In the genomic region with DNA sequence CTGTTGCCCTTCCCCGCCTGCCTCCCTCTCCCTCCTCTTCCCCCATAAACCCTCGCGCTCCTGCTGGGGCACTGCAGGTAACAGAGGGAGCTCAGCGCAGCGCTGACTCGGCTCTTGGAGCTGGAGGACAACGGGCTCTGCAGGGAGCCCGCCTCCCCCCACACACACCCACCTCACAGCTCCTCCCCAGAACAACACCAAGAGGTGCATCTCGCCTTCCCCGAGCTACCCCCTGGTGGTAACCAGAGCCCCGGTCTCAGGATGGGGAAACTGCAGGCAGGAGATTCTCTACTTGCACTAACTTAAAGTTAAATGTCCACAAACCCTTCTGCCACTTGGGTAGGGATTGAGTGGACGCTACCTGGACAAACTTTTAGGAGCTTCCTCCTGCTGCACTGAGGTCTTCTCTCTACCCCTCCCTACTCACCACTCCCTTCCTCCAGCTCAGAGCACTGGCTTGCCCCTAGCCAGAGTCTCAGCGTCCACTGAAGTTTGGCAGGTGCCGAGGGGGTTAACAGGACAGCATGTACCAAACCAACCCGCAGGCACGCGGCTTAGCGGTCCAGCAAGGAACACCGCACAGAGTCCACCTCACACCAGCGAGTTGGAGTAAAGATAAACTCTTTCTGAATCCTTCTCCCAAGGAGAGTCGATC, we compare ENCODE assay signal across 8 cellular contexts. TPM values are rescaled to one million over a fixed set of nuclear protein-coding genes. Genes with fewer than 3 reads are reported as not detected.
A peak's percentile ranks its signal among the peaks of the same experiment; 100 is the strongest.
DNase-seq lines count a peak whose midpoint lies in the region; ATAC-seq and TF ChIP-seq lines count a peak whose summit lies in the region.

No MANE protein-coding gene starts in this region.

- DNase-seq in NCI-H748 (lab: John Stamatoyannopoulos, UW; ENCODE audit: unreplicated experiment) = peak; percentile 7
- no peak for DNase-seq in NCI-H748 treated with DMSO at 0.1 percent for 48 hours (lab: John Stamatoyannopoulos, UW)
- DNase-seq in KBM-7 = peak; percentile 38
- peak; percentile 11 for DNase-seq in activated naive CD8-positive, alpha-beta T cell treated with anti-CD3 and anti-CD28 coated beads, Interleukin-2, amount 50 U/mL, for 24 hours
- DNase-seq in left lobe of liver (ENCODE audit: low spot score) = no peak
- DNase-seq in NOMO-1 (lab: John Stamatoyannopoulos, UW; ENCODE audit: unreplicated experiment in 2 of 2) = no peak

- no peak overlapping the region for H3K4me3 Mint-ChIP-seq in activated naive CD8-positive, alpha-beta T cell treated with anti-CD3 and anti-CD28 coated beads, Interleukin-2, amount 50 U/mL, for 24 hours
- peak overlapping the region in 2 of 3 experiments; percentile 42 to 53 for H3K4me3 Mint-ChIP-seq in nephron

- no peaks in the 10 kb centered on the region for H3K36me3 Mint-ChIP-seq in activated naive CD8-positive, alpha-beta T cell treated with anti-CD3 and anti-CD28 coated beads, Interleukin-2, amount 50 U/mL, for 24 hours (ENCODE audit: low read depth)
- H3K36me3 Mint-ChIP-seq in nephron (ENCODE audit: low read depth) = no peaks in the 10 kb centered on the region

- TF ChIP-seq CTCF in nephron (IDR thresholded peaks at IDR 0.05; ENCODE audit: unreplicated experiment in 3 of 3) = no peak

- peak; percentile 43 for ATAC-seq in activated naive CD8-positive, alpha-beta T cell treated with anti-CD3 and anti-CD28 coated beads, Interleukin-2, amount 50 U/mL, for 24 hours
- no peak for ATAC-seq in left lobe of liver
- ATAC-seq in GM19351 (IDR thresholded peaks at IDR 0.05; ENCODE audit: unreplicated experiment) = no peak

- peaks cover 66% of the 10 kb centered on the region for H3K27me3 Mint-ChIP-seq in activated naive CD8-positive, alpha-beta T cell treated with anti-CD3 and anti-CD28 coated beads, Interleukin-2, amount 50 U/mL, for 24 hours
- H3K27me3 Mint-ChIP-seq in nephron (ENCODE audit: low read depth) = peaks cover 97% of the 10 kb centered on the region

- H3K9me3 Mint-ChIP-seq in activated naive CD8-positive, alpha-beta T cell treated with anti-CD3 and anti-CD28 coated beads, Interleukin-2, amount 50 U/mL, for 24 hours = no peaks in the 10 kb centered on the region
- H3K9me3 Mint-ChIP-seq in nephron = no peaks in the 10 kb centered on the region

- H3K27ac Mint-ChIP-seq in activated naive CD8-positive, alpha-beta T cell treated with anti-CD3 and anti-CD28 coated beads, Interleukin-2, amount 50 U/mL, for 24 hours = no peak overlapping the region
- no peak overlapping the region for H3K27ac Mint-ChIP-seq in nephron

- peaks cover 11% of the 10 kb centered on the region for H3K4me1 Mint-ChIP-seq in activated naive CD8-positive, alpha-beta T cell treated with anti-CD3 and anti-CD28 coated beads, Interleukin-2, amount 50 U/mL, for 24 hours
- H3K4me1 Mint-ChIP-seq in nephron = peaks cover 14% of the 10 kb centered on the region

- in situ Hi-C loops in KBM-7 (cut with MboI; ENCODE audit: low pct_unique_long_range_greater_than_20kb, low sequenced_read_pairs) = no loop called here

RNA-seq across cellular contexts. Expression of a gene that starts 4.0 kb away (rescaled TPM):
- total RNA-seq in left lobe of liver = 0.20 TPM

RNA-seq across cellular contexts. Expression of a gene that starts 19.8 kb away (rescaled TPM):
- not detected for total RNA-seq in left lobe of liver

Comparison
In these comparisons a context has a peak if more than half of its experiments do, and no peak if none do; other contexts are left out.
1. DNase-seq: peak in NCI-H748 (single experiment), KBM-7 (single experiment) and activated naive CD8-positive, alpha-beta T cell treated with anti-CD3 and anti-CD28 coated beads, Interleukin-2, amount 50 U/mL, for 24 hours (single experiment); none in NCI-H748 treated with DMSO at 0.1 percent for 48 hours (single experiment), left lobe of liver (single experiment) and NOMO-1 (0 of 2).